1 cellular context compared by ENCODE assay signal in the genomic region with DNA sequence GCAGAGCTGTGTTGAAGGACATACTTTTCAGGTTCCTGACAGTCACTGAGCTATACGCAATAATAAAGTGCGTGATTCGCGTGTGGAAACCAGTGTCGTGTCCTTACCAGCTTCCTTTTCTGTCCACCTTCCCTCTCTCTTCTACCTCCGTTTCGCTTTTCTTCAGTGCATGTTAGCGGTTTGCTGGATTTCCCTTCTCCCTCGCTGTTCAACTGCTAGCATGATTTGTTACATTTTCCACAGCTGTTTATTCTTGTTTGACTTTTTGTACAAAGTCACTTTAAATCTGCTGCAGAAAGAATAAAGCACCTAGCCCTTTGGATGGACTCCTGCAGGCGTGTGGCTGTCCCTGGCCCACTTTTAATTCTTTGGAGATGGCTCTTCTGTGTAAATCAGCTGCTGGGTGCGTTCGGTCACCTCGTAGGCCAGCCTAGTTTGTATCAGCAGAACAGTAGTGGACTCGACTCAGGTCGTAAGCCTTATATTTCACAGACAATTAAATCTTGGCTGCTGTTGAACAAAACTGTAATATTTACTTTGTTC.
TF ChIP-seq lines count a peak whose summit lies in the region.

No MANE protein-coding gene starts in this region.

TF ChIP-seq in H1, 55 proteins besides CTCF, POLR2A, EP300 and RAD21:
- TF ChIP-seq, protein P1, sequence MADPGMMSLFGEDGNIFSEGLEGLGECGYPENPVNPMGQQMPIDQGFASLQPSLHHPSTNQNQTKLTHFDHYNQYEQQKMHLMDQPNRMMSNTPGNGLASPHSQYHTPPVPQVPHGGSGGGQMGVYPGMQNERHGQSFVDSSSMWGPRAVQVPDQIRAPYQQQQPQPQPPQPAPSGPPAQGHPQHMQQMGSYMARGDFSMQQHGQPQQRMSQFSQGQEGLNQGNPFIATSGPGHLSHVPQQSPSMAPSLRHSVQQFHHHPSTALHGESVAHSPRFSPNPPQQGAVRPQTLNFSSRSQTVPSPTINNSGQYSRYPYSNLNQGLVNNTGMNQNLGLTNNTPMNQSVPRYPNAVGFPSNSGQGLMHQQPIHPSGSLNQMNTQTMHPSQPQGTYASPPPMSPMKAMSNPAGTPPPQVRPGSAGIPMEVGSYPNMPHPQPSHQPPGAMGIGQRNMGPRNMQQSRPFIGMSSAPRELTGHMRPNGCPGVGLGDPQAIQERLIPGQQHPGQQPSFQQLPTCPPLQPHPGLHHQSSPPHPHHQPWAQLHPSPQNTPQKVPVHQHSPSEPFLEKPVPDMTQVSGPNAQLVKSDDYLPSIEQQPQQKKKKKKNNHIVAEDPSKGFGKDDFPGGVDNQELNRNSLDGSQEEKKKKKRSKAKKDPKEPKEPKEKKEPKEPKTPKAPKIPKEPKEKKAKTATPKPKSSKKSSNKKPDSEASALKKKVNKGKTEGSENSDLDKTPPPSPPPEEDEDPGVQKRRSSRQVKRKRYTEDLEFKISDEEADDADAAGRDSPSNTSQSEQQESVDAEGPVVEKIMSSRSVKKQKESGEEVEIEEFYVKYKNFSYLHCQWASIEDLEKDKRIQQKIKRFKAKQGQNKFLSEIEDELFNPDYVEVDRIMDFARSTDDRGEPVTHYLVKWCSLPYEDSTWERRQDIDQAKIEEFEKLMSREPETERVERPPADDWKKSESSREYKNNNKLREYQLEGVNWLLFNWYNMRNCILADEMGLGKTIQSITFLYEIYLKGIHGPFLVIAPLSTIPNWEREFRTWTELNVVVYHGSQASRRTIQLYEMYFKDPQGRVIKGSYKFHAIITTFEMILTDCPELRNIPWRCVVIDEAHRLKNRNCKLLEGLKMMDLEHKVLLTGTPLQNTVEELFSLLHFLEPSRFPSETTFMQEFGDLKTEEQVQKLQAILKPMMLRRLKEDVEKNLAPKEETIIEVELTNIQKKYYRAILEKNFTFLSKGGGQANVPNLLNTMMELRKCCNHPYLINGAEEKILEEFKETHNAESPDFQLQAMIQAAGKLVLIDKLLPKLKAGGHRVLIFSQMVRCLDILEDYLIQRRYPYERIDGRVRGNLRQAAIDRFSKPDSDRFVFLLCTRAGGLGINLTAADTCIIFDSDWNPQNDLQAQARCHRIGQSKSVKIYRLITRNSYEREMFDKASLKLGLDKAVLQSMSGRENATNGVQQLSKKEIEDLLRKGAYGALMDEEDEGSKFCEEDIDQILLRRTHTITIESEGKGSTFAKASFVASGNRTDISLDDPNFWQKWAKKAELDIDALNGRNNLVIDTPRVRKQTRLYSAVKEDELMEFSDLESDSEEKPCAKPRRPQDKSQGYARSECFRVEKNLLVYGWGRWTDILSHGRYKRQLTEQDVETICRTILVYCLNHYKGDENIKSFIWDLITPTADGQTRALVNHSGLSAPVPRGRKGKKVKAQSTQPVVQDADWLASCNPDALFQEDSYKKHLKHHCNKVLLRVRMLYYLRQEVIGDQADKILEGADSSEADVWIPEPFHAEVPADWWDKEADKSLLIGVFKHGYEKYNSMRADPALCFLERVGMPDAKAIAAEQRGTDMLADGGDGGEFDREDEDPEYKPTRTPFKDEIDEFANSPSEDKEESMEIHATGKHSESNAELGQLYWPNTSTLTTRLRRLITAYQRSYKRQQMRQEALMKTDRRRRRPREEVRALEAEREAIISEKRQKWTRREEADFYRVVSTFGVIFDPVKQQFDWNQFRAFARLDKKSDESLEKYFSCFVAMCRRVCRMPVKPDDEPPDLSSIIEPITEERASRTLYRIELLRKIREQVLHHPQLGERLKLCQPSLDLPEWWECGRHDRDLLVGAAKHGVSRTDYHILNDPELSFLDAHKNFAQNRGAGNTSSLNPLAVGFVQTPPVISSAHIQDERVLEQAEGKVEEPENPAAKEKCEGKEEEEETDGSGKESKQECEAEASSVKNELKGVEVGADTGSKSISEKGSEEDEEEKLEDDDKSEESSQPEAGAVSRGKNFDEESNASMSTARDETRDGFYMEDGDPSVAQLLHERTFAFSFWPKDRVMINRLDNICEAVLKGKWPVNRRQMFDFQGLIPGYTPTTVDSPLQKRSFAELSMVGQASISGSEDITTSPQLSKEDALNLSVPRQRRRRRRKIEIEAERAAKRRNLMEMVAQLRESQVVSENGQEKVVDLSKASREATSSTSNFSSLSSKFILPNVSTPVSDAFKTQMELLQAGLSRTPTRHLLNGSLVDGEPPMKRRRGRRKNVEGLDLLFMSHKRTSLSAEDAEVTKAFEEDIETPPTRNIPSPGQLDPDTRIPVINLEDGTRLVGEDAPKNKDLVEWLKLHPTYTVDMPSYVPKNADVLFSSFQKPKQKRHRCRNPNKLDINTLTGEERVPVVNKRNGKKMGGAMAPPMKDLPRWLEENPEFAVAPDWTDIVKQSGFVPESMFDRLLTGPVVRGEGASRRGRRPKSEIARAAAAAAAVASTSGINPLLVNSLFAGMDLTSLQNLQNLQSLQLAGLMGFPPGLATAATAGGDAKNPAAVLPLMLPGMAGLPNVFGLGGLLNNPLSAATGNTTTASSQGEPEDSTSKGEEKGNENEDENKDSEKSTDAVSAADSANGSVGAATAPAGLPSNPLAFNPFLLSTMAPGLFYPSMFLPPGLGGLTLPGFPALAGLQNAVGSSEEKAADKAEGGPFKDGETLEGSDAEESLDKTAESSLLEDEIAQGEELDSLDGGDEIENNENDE (IDR thresholded peaks at IDR 0.05; ENCODE audit: insufficient replicate concordance, low read length): no peak
- TF ChIP-seq CBX8 (IDR thresholded peaks at IDR 0.05; ENCODE audit: borderline replicate concordance, low read depth, low read length) (peak; percentile 22; the same call in 1 of the 2 replicates), CBX5 (IDR thresholded peaks at IDR 0.05; ENCODE audit: low read depth, low read length) (no peak), SIX5 (IDR thresholded peaks at IDR 0.05; ENCODE audit: low read depth, low read length) (no peak), EZH2 (IDR thresholded peaks at IDR 0.05; ENCODE audit: low read depth, low read length, severe bottlenecking) (peak; percentile 68), CEBPB (IDR thresholded peaks at IDR 0.05; ENCODE audit: low read depth, low read length) (no peak), SP4 (IDR thresholded peaks at IDR 0.05; ENCODE audit: low read length) (no peak), JUND (IDR thresholded peaks at IDR 0.05; ENCODE audit: low read length) (no peak), SUZ12 (IDR thresholded peaks at IDR 0.05; ENCODE audit: low read length) (peak; percentile 15; the same call in 1 of the 2 replicates), MAFK (IDR thresholded peaks at IDR 0.05; ENCODE audit: low read depth, low read length) (no peak), RNF2 (IDR thresholded peaks at IDR 0.05; ENCODE audit: borderline replicate concordance, low read depth, low read length, missing control alignments, poor library complexity, severe bottlenecking) (peak; percentile 96), SP1 (IDR thresholded peaks at IDR 0.05; ENCODE audit: low read depth, low read length) (no peak), POLR2AphosphoS5 (IDR thresholded peaks at IDR 0.05; ENCODE audit: low read depth, low read length) (no peak), GTF2F1 (IDR thresholded peaks at IDR 0.05; ENCODE audit: borderline replicate concordance, low read depth, low read length) (no peak), TBP (IDR thresholded peaks at IDR 0.05; ENCODE audit: low read depth, low read length) (no peak)
- TF ChIP-seq, protein P2, sequence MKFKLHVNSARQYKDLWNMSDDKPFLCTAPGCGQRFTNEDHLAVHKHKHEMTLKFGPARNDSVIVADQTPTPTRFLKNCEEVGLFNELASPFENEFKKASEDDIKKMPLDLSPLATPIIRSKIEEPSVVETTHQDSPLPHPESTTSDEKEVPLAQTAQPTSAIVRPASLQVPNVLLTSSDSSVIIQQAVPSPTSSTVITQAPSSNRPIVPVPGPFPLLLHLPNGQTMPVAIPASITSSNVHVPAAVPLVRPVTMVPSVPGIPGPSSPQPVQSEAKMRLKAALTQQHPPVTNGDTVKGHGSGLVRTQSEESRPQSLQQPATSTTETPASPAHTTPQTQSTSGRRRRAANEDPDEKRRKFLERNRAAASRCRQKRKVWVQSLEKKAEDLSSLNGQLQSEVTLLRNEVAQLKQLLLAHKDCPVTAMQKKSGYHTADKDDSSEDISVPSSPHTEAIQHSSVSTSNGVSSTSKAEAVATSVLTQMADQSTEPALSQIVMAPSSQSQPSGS (IDR thresholded peaks at IDR 0.05; ENCODE audit: low read length): no peak
